30 cellular contexts compared by ENCODE assay signal in the genomic region with DNA sequence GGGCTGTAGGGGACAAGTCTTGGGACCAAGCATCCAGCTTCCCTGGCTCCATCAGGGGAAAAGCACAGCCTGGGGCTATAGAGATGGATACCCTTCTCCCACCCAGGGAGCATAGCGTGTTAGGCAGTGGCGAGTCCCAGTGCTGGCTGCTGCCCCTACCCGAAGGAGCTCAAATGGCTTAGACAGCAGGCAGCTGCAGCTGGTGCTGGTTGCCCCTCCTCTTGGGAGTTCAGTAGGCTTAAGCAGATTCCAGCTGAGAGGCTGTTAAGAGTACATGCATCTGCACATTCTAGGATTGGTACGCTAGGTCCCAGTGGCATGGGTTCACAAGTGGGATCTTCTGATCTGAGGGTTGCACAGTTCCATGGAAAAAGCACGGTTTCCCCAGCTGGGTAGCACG.
"Had no signal": no experiment of that assay in that cellular context is flagged by ENCODE, and none has a peak within 500 bp of the region (broad histone marks: within the 10 kb centered on the region; RNA-seq: fewer than 3 reads in every experiment).

No MANE protein-coding gene starts in this region.

- H3K27ac ChIP-seq: PC-9, RWPE1, VCaP had no signal

- H3K4me2 ChIP-seq: PC-9 had no signal

- H3K4me3 ChIP-seq: K562, PC-9 had no signal

- DNase-seq: activated CD4-positive, alpha-beta memory T cell treated with anti-CD3 and anti-CD28 coated beads, Interleukin-2, amount 10 ng/mL, durations not matched to agents 7 days and 5 days; activated CD4-positive, alpha-beta T cell treated with anti-CD3 and anti-CD28 coated beads for 1 hour; activated CD4-positive, alpha-beta T cell treated with anti-CD3 and anti-CD28 coated beads for 48 hours; activated CD4-positive, CD25-positive, alpha-beta regulatory T cell; activated CD8-positive, alpha-beta memory T cell treated with anti-CD3 and anti-CD28 coated beads for 24 hours; activated CD8-positive, alpha-beta memory T cell treated with anti-CD3 and anti-CD28 coated beads, Interleukin-2, amount 10 ng/mL, durations not matched to agents 7 days and 5 days; activated CD8-positive, alpha-beta memory T cell treated with anti-CD3 and anti-CD28 coated beads, Interleukin-2, amount 50 U/mL, for 48 hours; activated effector memory CD4-positive, alpha-beta T cell treated with Interleukin-2 at 50 U/mL for 16 hours; activated naive CD4-positive, alpha-beta T cell treated with anti-CD3 and anti-CD28 coated beads, Interleukin-2, amount 10 ng/mL, durations not matched to agents 7 days and 5 days; activated naive CD8-positive, alpha-beta T cell treated with anti-CD3 and anti-CD28 coated beads, Interleukin-2, amount 50 U/mL, for 24 hours; activated T-cell treated with anti-CD3 and anti-CD28 coated beads, Interleukin-2, amount 50 U/mL, for 48 hours; anterior cingulate cortex; caudate nucleus; cerebellar nuclear complex; NCI-H1048; NCI-H1436 treated with DMSO at 0.1 percent for 48 hours; NCI-H187; NCI-H2029 treated with DMSO at 0.1 percent for 48 hours; NCI-H2107; NCI-H446 treated with DMSO at 0.1 percent for 48 hours; NCI-H526; NCI-H774; PC-9; SIG-M5; T-cell; T-helper 17 cell; T-helper 9 cell had no signal
